In genomic region chr6:47653706-47654105, GRCh38 we compare ENCODE assay signal across 22 cellular contexts. TPM values are rescaled to one million over a fixed set of nuclear protein-coding genes. Genes with fewer than 3 reads are reported as not detected.
DNase-seq lines count a peak whose midpoint lies in the region; ATAC-seq, FAIRE-seq and TF ChIP-seq lines count a peak whose summit lies in the region.
"Had no signal": no experiment of that assay in that cellular context is flagged by ENCODE, and none has a peak within 500 bp of the region (broad histone marks: within the 10 kb centered on the region; RNA-seq: fewer than 3 reads in every experiment).

No MANE protein-coding gene starts in this region.

- WGBS in K562 (ENCODE audit: insufficient coverage, low coverage, missing lambda C conversion rate): 6% methylated on average over 5 of the region's 5 CpGs

- H3K9me3 ChIP-seq in K562 (replicated peaks; ENCODE audit: control insufficient read depth, insufficient read depth, low read depth, low read length): no peaks in the 10 kb centered on the region
- H3K9me3 ChIP-seq in left lung: no peaks in the 10 kb centered on the region
- H3K9me3 ChIP-seq in ascending aorta: no peaks in the 10 kb centered on the region
- H3K9me3 ChIP-seq: BE2C, Caco-2 had no signal

- TF ChIP-seq POLR2A in K562 (conservative IDR thresholded peaks at IDR 0.05): no peak

- no peaks in the 10 kb centered on the region for H3K27me3 Mint-ChIP-seq in Calu3 (ENCODE audit: unreplicated experiment)
- peaks cover 10% of the 10 kb centered on the region for H3K27me3 Mint-ChIP-seq in T-helper 2 cell treated with Interferon-gamma antibody and Interleukin-4, amounts not matched to agents 5 μg/mL and 100 μg/mL, for 36 hours (ENCODE audit: low read depth)

- TF ChIP-seq CTCF in Calu3 (IDR thresholded peaks at IDR 0.05; ENCODE audit: unreplicated experiment): no peak
- no peak for TF ChIP-seq CTCF in K562 (IDR thresholded peaks at IDR 0.05 in 2 of 3, conservative IDR thresholded peaks at IDR 0.05 in 1 of 3; ENCODE audit: insufficient read depth in 2 of 3, low read depth in 1 of 3, low read length in 3 of 3)
- TF ChIP-seq CTCF in left lung (IDR thresholded peaks at IDR 0.05): no peak
- no peak for TF ChIP-seq CTCF in ascending aorta (IDR thresholded peaks at IDR 0.05)

- H3K9ac ChIP-seq in K562 (ENCODE audit: insufficient read depth in 1 of 2, low read depth in 2 of 2, low read length in 2 of 2): no peak overlapping the region

- FAIRE-seq in K562 (lab: Jason Lieb, UNC): no peak
- FAIRE-seq: A204.1, GM12891, GM18507, HepG2 had no signal

- TF ChIP-seq EP300 in K562 (IDR thresholded peaks at IDR 0.05; ENCODE audit: low read length): no peak

- no peaks in the 10 kb centered on the region for H4K20me1 ChIP-seq in K562 (replicated peaks; ENCODE audit: control insufficient read depth, insufficient read depth, low read length)

- H3K27ac ChIP-seq in K562 (ENCODE audit: extremely low read depth, low read depth, low read length): no peak overlapping the region
- no peak overlapping the region for H3K27ac ChIP-seq in left lung
- no peak overlapping the region for H3K27ac ChIP-seq in ascending aorta
- H3K27ac ChIP-seq: SK-N-MC had no signal

- no peaks in the 10 kb centered on the region for H3K9me3 Mint-ChIP-seq in Calu3 (ENCODE audit: low read depth, unreplicated experiment)
- no peaks in the 10 kb centered on the region for H3K9me3 Mint-ChIP-seq in T-helper 2 cell treated with Interferon-gamma antibody and Interleukin-4, amounts not matched to agents 5 μg/mL and 100 μg/mL, for 36 hours
- H3K9me3 Mint-ChIP-seq: CD4-positive, CD25-positive, alpha-beta regulatory T cell; HFFc6 had no signal

- H3K27ac Mint-ChIP-seq in Calu3 (ENCODE audit: unreplicated experiment): peak overlapping the region; percentile 9
- no peak overlapping the region for H3K27ac Mint-ChIP-seq in T-helper 2 cell treated with Interferon-gamma antibody and Interleukin-4, amounts not matched to agents 5 μg/mL and 100 μg/mL, for 36 hours
- H3K27ac Mint-ChIP-seq: CD4-positive, CD25-positive, alpha-beta regulatory T cell; HFFc6 had no signal

- intact Hi-C loops in Calu3 (cut with micrococcal nuclease; ENCODE audit: unreplicated experiment) (loop anchor here (5.0 kb wide), 1 partner anchor 49 kb away; no protein-coding TSS in a partner anchor), K562 (cut with micrococcal nuclease) (no loop called here), left lung (cut with DNase I) (no loop called here), ascending aorta (cut with DNase I) (no loop called here), posterior vena cava (cut with DNase I) (no loop called here)

- DNase-seq in Calu3 (peak; percentile 46), HT-29 (ENCODE audit: low spot score) (peak; percentile 74), K562 (ENCODE audit: extremely low read depth in 1 of 4, low spot score in 3 of 4) (no peak), left lung (no peak), ascending aorta (ENCODE audit: low spot score in 2 of 2) (no peak), posterior vena cava (ENCODE audit: low spot score) (no peak)
- DNase-seq in activated CD4-positive, alpha-beta T cell treated with anti-CD3 and anti-CD28 coated beads, Interleukin-2, amount 50 U/mL, for 4 hours: no peak
- DNase-seq in T-helper 2 cell treated with Interferon-gamma antibody and Interleukin-4, amounts not matched to agents 5 μg/mL and 100 μg/mL, for 36 hours (ENCODE audit: low spot score): no peak
- DNase-seq: BE2C; Caco-2; CD4-positive, CD25-positive, alpha-beta regulatory T cell; HFFc6; KG1; NCI-H1694 treated with DMSO at 0.1 percent for 48 hours; NCI-H748 treated with DMSO at 0.1 percent for 48 hours; NK-92 treated with Interleukin-12 subunit alpha and Interleukin-12 subunit beta, amount 100 ng/mL, for 24 hours; SHP77 had no signal

- H3K79me2 ChIP-seq in K562 (ENCODE audit: control insufficient read depth, insufficient read depth, low read length): no peaks in the 10 kb centered on the region

- no peaks in the 10 kb centered on the region; the same call in 2 of the 3 replicates for H3K36me3 ChIP-seq in K562 (ENCODE audit: control insufficient read depth, insufficient read depth, low read length)
- H3K36me3 ChIP-seq in left lung: no peaks in the 10 kb centered on the region
- H3K36me3 ChIP-seq in ascending aorta: no peaks in the 10 kb centered on the region
- H3K36me3 ChIP-seq: BE2C had no signal

- ATAC-seq in K562 (no peak), left lung (peak; percentile 61)
- ATAC-seq: HepG2 had no signal

- no peaks in the 10 kb centered on the region for H3K9me1 ChIP-seq in K562 (ENCODE audit: control insufficient read depth, insufficient read depth, low read length)

- no peak overlapping the region for H3K4me3 Mint-ChIP-seq in Calu3 (ENCODE audit: low read depth, unreplicated experiment)
- H3K4me3 Mint-ChIP-seq in T-helper 2 cell treated with Interferon-gamma antibody and Interleukin-4, amounts not matched to agents 5 μg/mL and 100 μg/mL, for 36 hours: no peak overlapping the region
- H3K4me3 Mint-ChIP-seq: CD4-positive, CD25-positive, alpha-beta regulatory T cell; HFFc6 had no signal

- H3K4me1 Mint-ChIP-seq in Calu3 (ENCODE audit: low read depth, unreplicated experiment): peaks cover 27% of the 10 kb centered on the region
- peaks cover 8% of the 10 kb centered on the region for H3K4me1 Mint-ChIP-seq in T-helper 2 cell treated with Interferon-gamma antibody and Interleukin-4, amounts not matched to agents 5 μg/mL and 100 μg/mL, for 36 hours (ENCODE audit: low read depth)
- H3K4me1 Mint-ChIP-seq: CD4-positive, CD25-positive, alpha-beta regulatory T cell had no signal

- TF ChIP-seq RAD21 in K562 (CRISPR knock-in tag; conservative IDR thresholded peaks at IDR 0.05 in 1 of 2, IDR thresholded peaks at IDR 0.05 in 1 of 2): no peak

- H3K4me3 ChIP-seq in K562 (no peak overlapping the region), left lung (no peak overlapping the region), ascending aorta (no peak overlapping the region)
- H3K4me3 ChIP-seq: SK-N-MC had no signal

- H2AFZ ChIP-seq in K562 (ENCODE audit: low read depth, low read length): 0 out of 2 replicates have a peak overlapping the region, but pooled peaks have one; percentile 0

- H3K4me1 ChIP-seq in K562 (replicated peaks in 1 of 2; ENCODE audit: control insufficient read depth in 2 of 2, insufficient read depth in 2 of 2, low read length in 2 of 2): peaks cover 5 to 28% of the 10 kb centered on the region in 2 experiments; a peak in 3 of 5 replicates
- H3K4me1 ChIP-seq in left lung: no peaks in the 10 kb centered on the region
- no peaks in the 10 kb centered on the region for H3K4me1 ChIP-seq in ascending aorta
- H3K4me1 ChIP-seq: BE2C had no signal

- H3K27me3 ChIP-seq in K562 (ENCODE audit: control insufficient read depth in 2 of 2, insufficient read depth in 2 of 2, low read length in 2 of 2): no peaks in the 10 kb centered on the region
- H3K27me3 ChIP-seq in left lung: no peaks in the 10 kb centered on the region
- H3K27me3 ChIP-seq in ascending aorta: no peaks in the 10 kb centered on the region
- H3K27me3 ChIP-seq: BE2C had no signal

- no TSS peak for BruUV-seq in Calu3 (replicated peaks; lab: Mats Ljungman, UMichigan)
- BruUV-seq in K562 (replicated peaks; lab: Mats Ljungman, UMichigan): no TSS peak

- H3K4me2 ChIP-seq in K562 (ENCODE audit: insufficient read depth, low read length): no peak overlapping the region

- POLR2A ChIA-PET in K562 (lab: Yijun Ruan, JAX): interaction anchor here (1.0 to 1.4 kb wide), 2 partner anchors 9 to 10 kb away, joined by 4 read pairs; no protein-coding TSS in a partner anchor

- in situ Hi-C loops in K562 (cut with MboI): no loop called here

- H3K36me3 Mint-ChIP-seq in Calu3 (ENCODE audit: insufficient read depth, unreplicated experiment): no peaks in the 10 kb centered on the region
- no peaks in the 10 kb centered on the region for H3K36me3 Mint-ChIP-seq in T-helper 2 cell treated with Interferon-gamma antibody and Interleukin-4, amounts not matched to agents 5 μg/mL and 100 μg/mL, for 36 hours (ENCODE audit: low read depth)
- H3K36me3 Mint-ChIP-seq: CD4-positive, CD25-positive, alpha-beta regulatory T cell had no signal

- CTCF ChIA-PET in Calu3 (lab: Charles Lee) (interaction anchor here (1.1 kb wide), 1 partner anchor 76 kb away, joined by 3 read pairs; no protein-coding TSS in a partner anchor), K562 (lab: Yijun Ruan, JAX; ENCODE audit: low intra/inter-chr PET ratio) (no interaction called here)

TF ChIP-seq in K562, 482 proteins besides CTCF, POLR2A, EP300 and RAD21 (continues in another document):
- TF ChIP-seq TFAM (CRISPR knock-in tag; conservative IDR thresholded peaks at IDR 0.05): no peak

RNA-seq across cellular contexts. Expression of gene ADGRF4, which starts 44.7 kb away (rescaled TPM):
- total RNA-seq in Calu3 (2022): 7.3 and 8.0 TPM in 2 replicates
- 0.41 and 0.94 TPM in 2 replicates for total RNA-seq in HT-29 (2014; rRNA removed; shearing (Covaris generic))
- not detected in 2 replicates for total RNA-seq in K562 (2011; cell fraction: chromatin; rRNA removed; ENCODE audit: low replicate concordance)
- total RNA-seq in K562 (2011; cell fraction: nucleolus; rRNA removed): not detected in 2 replicates
- total RNA-seq in K562 (2011; cell fraction: nucleoplasm; rRNA removed): not detected in 2 replicates
- total RNA-seq in K562 (2014; rRNA removed): not detected in 2 replicates
- not detected in 2 replicates for total RNA-seq in K562 (2014; rRNA removed; fragmentation: Illumina TruSeq; extraction: Trizol)
- not detected in 2 replicates for total RNA-seq in K562 (2015; rRNA removed; fragmentation: Illumina TruSeq; extraction: Trizol)
- not detected in 2 replicates for total RNA-seq in K562 (2021)
- polyA plus RNA-seq in K562 (2011; rRNA removed): not detected in 2 replicates
- not detected in 2 replicates for polyA plus RNA-seq in K562 (2011; cell fraction: cytosol; rRNA removed)
- polyA plus RNA-seq in K562 (2011; cell fraction: nucleus; rRNA removed): not detected in 2 replicates
- polyA plus RNA-seq in K562 (2012): 0.04 TPM in 1 of 2 replicates, not detected in the other
- polyA plus RNA-seq in K562 (2014; fragmentation: Illumina TruSeq; extraction: Trizol): not detected in 2 replicates
- polyA plus RNA-seq in K562 (2014; fragmentation: Nextera tagmentation; extraction: Ambion mirVana): not detected
- not detected in 2 replicates for polyA plus RNA-seq in K562 (2014; rRNA removed)
- not detected in 2 replicates for polyA minus RNA-seq in K562 (2011; rRNA and poly(A)+ RNA removed)
- polyA minus RNA-seq in K562 (2011; cell fraction: cytosol; rRNA and poly(A)+ RNA removed): not detected in 2 replicates
- polyA minus RNA-seq in K562 (2011; cell fraction: nucleus; rRNA and poly(A)+ RNA removed): not detected in 2 replicates
- under 1 TPM; 0.08 to 0.55 TPM for total RNA-seq in left lung
- total RNA-seq in ascending aorta: not detected
- total RNA-seq in posterior vena cava: under 1 TPM; 0.10 to 0.19 TPM
- total RNA-seq: CD4-positive, CD25-positive, alpha-beta regulatory T cell; HepG2; HFFc6 had no signal
- polyA plus RNA-seq: CD4-positive, CD25-positive, alpha-beta regulatory T cell had no signal

Comparison
In these comparisons a context has a peak if more than half of its experiments do, and no peak if none do; other contexts are left out.
1. DNase-seq: peak in Calu3 (single experiment) and HT-29 (single experiment); none in K562 (0 of 4), left lung (0 of 2), activated CD4-positive, alpha-beta T cell treated with anti-CD3 and anti-CD28 coated beads, Interleukin-2, amount 50 U/mL, for 4 hours (0 of 2), ascending aorta (0 of 2), posterior vena cava (single experiment) and T-helper 2 cell treated with Interferon-gamma antibody and Interleukin-4, amounts not matched to agents 5 μg/mL and 100 μg/mL, for 36 hours (single experiment).